25 cellular contexts compared by ENCODE assay signal in genomic region chr1:125080077-125080476, GRCh38.
"Had no signal": no experiment of that assay in that cellular context is flagged by ENCODE, and none has a peak within 500 bp of the region (broad histone marks: within the 10 kb centered on the region; RNA-seq: fewer than 3 reads in every experiment).

No MANE protein-coding gene starts in this region.

- H3K9ac ChIP-seq: parathyroid adenoma had no signal

- H3K4me1 ChIP-seq: gastrocnemius medialis, heart left ventricle, left ventricle myocardium inferior, lower lobe of right lung, parathyroid adenoma, prostate gland, right atrium auricular region, sigmoid colon, tibial nerve, upper lobe of right lung, uterus had no signal

- DNase-seq: cerebellar nuclear complex; cortex of kidney; effector memory CD8-positive, alpha-beta T cell; gastrocnemius medialis; heart left ventricle; kidney glomerular epithelial cell; left colon; left ventricle myocardium inferior; lower lobe of right lung; sigmoid colon; stimulated activated CD4-positive, alpha-beta T cell treated with anti-CD3 and anti-CD28 coated beads, Interleukin-15, amount 100 ng/mL, for 24 hours; stimulated activated CD4-positive, alpha-beta T cell treated with anti-CD3 and anti-CD28 coated beads, Interleukin-2, amount 100 ng/mL, for 48 hours; stimulated activated naive B cell treated with anti-CD40 and anti-IgM and Interleukin-4, amounts not matched to agents 10 μg/mL and 1 μg/mL and 100 μg/mL, for 72 hours; upper lobe of right lung; uterus had no signal

- ATAC-seq: effector memory CD8-positive, alpha-beta T cell; gastrocnemius medialis; heart left ventricle; left colon; natural killer cell treated with Interleukin-12 subunit alpha and Interleukin-12 subunit beta and Interleukin-15 and Interleukin-18, amount 100 ng/mL, for 72 hours; stimulated activated naive B cell treated with anti-CD40 and anti-IgM and Interleukin-4, amounts not matched to agents 10 μg/mL and 1 μg/mL and 100 μg/mL, for 72 hours; upper lobe of right lung had no signal

- H3K27me3 ChIP-seq: gastrocnemius medialis, hepatocyte, neutrophil, right atrium auricular region, tibial nerve, upper lobe of right lung, uterus had no signal

- H3K4me3 Mint-ChIP-seq: effector memory CD8-positive, alpha-beta T cell; natural killer cell treated with Interleukin-12 subunit alpha and Interleukin-12 subunit beta and Interleukin-15 and Interleukin-18, amount 100 ng/mL, for 72 hours; neural crest cell; stimulated activated naive B cell treated with anti-CD40 and anti-IgM and Interleukin-4, amounts not matched to agents 10 μg/mL and 1 μg/mL and 100 μg/mL, for 72 hours; stimulated activated naive CD8-positive, alpha-beta T cell treated with anti-CD3 and anti-CD28 coated beads, Interleukin-15, Interleukin-2, amounts not matched to agents 100 ng/mL and 50 ng/mL, for 24 hours had no signal

- H3K4me3 ChIP-seq: gastrocnemius medialis, heart left ventricle, hepatocyte, left ventricle myocardium inferior, lower lobe of right lung, prostate gland, right atrium auricular region, sigmoid colon, thoracic aorta, tibial nerve, upper lobe of right lung, uterus had no signal

- H3K27ac ChIP-seq: gastrocnemius medialis, heart left ventricle, hepatocyte, left ventricle myocardium inferior, lower lobe of right lung, neutrophil, parathyroid adenoma, prostate gland, right atrium auricular region, sigmoid colon, thoracic aorta, tibial nerve, upper lobe of right lung, uterus had no signal

- H3K27ac Mint-ChIP-seq: effector memory CD8-positive, alpha-beta T cell; natural killer cell treated with Interleukin-12 subunit alpha and Interleukin-12 subunit beta and Interleukin-15 and Interleukin-18, amount 100 ng/mL, for 72 hours; stimulated activated naive B cell treated with anti-CD40 and anti-IgM and Interleukin-4, amounts not matched to agents 10 μg/mL and 1 μg/mL and 100 μg/mL, for 72 hours; stimulated activated naive CD8-positive, alpha-beta T cell treated with anti-CD3 and anti-CD28 coated beads, Interleukin-15, Interleukin-2, amounts not matched to agents 100 ng/mL and 50 ng/mL, for 24 hours had no signal

- H3K36me3 ChIP-seq: gastrocnemius medialis, heart left ventricle, left ventricle myocardium inferior, lower lobe of right lung, neutrophil, prostate gland, right atrium auricular region, sigmoid colon, thoracic aorta, tibial nerve, upper lobe of right lung, uterus had no signal

- H3K9me3 ChIP-seq: gastrocnemius medialis, prostate gland had no signal

- H3K4me1 Mint-ChIP-seq: neural crest cell; stimulated activated naive B cell treated with anti-CD40 and anti-IgM and Interleukin-4, amounts not matched to agents 10 μg/mL and 1 μg/mL and 100 μg/mL, for 72 hours had no signal

- H3K27me3 Mint-ChIP-seq: effector memory CD8-positive, alpha-beta T cell; natural killer cell treated with Interleukin-12 subunit alpha and Interleukin-12 subunit beta and Interleukin-15 and Interleukin-18, amount 100 ng/mL, for 72 hours; stimulated activated naive B cell treated with anti-CD40 and anti-IgM and Interleukin-4, amounts not matched to agents 10 μg/mL and 1 μg/mL and 100 μg/mL, for 72 hours; stimulated activated naive CD8-positive, alpha-beta T cell treated with anti-CD3 and anti-CD28 coated beads, Interleukin-15, Interleukin-2, amounts not matched to agents 100 ng/mL and 50 ng/mL, for 24 hours had no signal
